8 cellular contexts compared by ENCODE assay signal in the genomic region with DNA sequence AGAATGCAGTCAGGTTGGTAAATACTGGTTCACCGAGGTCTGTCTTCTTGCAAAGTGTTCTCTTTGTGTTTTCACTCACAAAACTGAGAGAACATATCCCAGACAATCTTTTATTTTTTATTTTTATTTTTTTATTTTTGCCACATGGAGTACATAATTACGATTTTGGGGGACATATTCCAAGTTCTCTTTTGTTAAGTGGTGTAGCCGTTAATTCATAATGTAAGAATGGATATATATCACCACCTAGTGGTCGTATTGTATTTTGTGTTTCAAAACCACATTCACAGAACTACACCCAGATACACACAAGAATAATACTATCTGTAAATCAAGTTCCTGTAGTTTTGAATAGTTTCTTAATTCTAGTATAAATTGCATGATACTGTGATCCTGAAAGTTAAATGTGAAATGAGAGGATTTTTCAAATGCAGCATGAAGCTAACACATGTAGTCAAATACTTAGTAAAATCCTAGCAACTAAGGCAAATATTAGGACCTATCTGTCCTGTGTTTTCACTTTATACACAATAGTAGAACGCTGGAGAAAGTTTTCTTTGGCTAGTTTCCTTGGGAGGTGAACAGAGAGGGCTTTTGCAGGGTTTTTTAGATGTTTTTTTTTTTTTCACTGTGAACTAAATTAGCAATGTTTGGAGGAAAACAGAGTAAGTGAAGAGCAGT.
A peak's percentile ranks its signal among the peaks of the same experiment; 100 is the strongest.
DNase-seq lines count a peak whose midpoint lies in the region; ATAC-seq and TF ChIP-seq lines count a peak whose summit lies in the region.

No MANE protein-coding gene starts in this region.

- WGBS in mesendoderm (ENCODE audit: extremely low coverage, insufficient coverage, low lambda C conversion rate): no CpG with 5 or more reads among the region's 5 CpGs

- DNase-seq in NCI-H2107 treated with DMSO at 0.1 percent for 48 hours (lab: John Stamatoyannopoulos, UW; ENCODE audit: unreplicated experiment) (peak; percentile 13), NCI-H2107 (lab: John Stamatoyannopoulos, UW) (no peak), NCI-H774 (lab: John Stamatoyannopoulos, UW) (peak; percentile 27), choroid plexus epithelial cell (ENCODE audit: low read depth) (peak; percentile 81), mesendoderm (peak; percentile 42)
- DNase-seq in NK-92 treated with Interleukin-12 subunit alpha and Interleukin-12 subunit beta, amount 100 ng/mL, for 24 hours (lab: John Stamatoyannopoulos, UW): no peak

- no peaks in the 10 kb centered on the region for H3K27me3 ChIP-seq in mesendoderm (ENCODE audit: insufficient read depth, low read length, poor library complexity)

- no peaks in the 10 kb centered on the region for H3K36me3 ChIP-seq in mesendoderm (ENCODE audit: control insufficient read depth, insufficient read depth, low read length)

- no peak overlapping the region for H3K4ac ChIP-seq in mesendoderm (ENCODE audit: low read depth, low read length)

- H3K4me2 ChIP-seq in mesendoderm (ENCODE audit: low read length): no peak overlapping the region

- H3K79me2 ChIP-seq in mesendoderm (ENCODE audit: control insufficient read depth, insufficient read depth, low read length): no peaks in the 10 kb centered on the region

- no peak overlapping the region for H2BK5ac ChIP-seq in mesendoderm (ENCODE audit: low read length)

- H3K9ac ChIP-seq in mesendoderm (ENCODE audit: low read length): no peak overlapping the region

- no peaks in the 10 kb centered on the region for H3K4me1 ChIP-seq in mesendoderm (ENCODE audit: control insufficient read depth, low read depth, low read length)

- H3K23ac ChIP-seq in mesendoderm (ENCODE audit: low read length): no peak overlapping the region

- H2BK120ac ChIP-seq in mesendoderm (ENCODE audit: low read depth, low read length): no peak overlapping the region

- ATAC-seq in HG03039 (IDR thresholded peaks at IDR 0.05; ENCODE audit: unreplicated experiment) (peak; percentile 61), HG03460 (IDR thresholded peaks at IDR 0.05; ENCODE audit: unreplicated experiment) (no peak)

- no peak overlapping the region for H4K8ac ChIP-seq in mesendoderm (ENCODE audit: low read depth, low read length)

- peak; percentile 52 for TF ChIP-seq CTCF in choroid plexus epithelial cell (conservative IDR thresholded peaks at IDR 0.05; ENCODE audit: low read depth, low read length)

- H3K56ac ChIP-seq in mesendoderm (ENCODE audit: low read length): no peak overlapping the region

- no peak overlapping the region for H2BK15ac ChIP-seq in mesendoderm (replicated peaks; ENCODE audit: low read depth)

- H4K5ac ChIP-seq in mesendoderm (ENCODE audit: low read length): no peak overlapping the region

- no peak overlapping the region for H3K27ac ChIP-seq in mesendoderm (ENCODE audit: low read depth, low read length)

- no peak overlapping the region for H3K18ac ChIP-seq in mesendoderm (ENCODE audit: low read length)

- no peaks in the 10 kb centered on the region for H3K79me1 ChIP-seq in mesendoderm (ENCODE audit: low read length)

- H2AK5ac ChIP-seq in mesendoderm (ENCODE audit: low read length): no peak overlapping the region

- H3K4me3 ChIP-seq in choroid plexus epithelial cell (ENCODE audit: low read depth, low read length) (no peak overlapping the region), mesendoderm (ENCODE audit: low read length) (no peak overlapping the region)

Comparison
In these comparisons a context has a peak if more than half of its experiments do, and no peak if none do; other contexts are left out.
1. DNase-seq: peak in NCI-H2107 treated with DMSO at 0.1 percent for 48 hours (single experiment), NCI-H774 (single experiment), choroid plexus epithelial cell (single experiment) and mesendoderm (single experiment); none in NCI-H2107 (single experiment) and NK-92 treated with Interleukin-12 subunit alpha and Interleukin-12 subunit beta, amount 100 ng/mL, for 24 hours (single experiment).